Comparison of ENCODE assay signal across 15 cellular contexts in the genomic region with DNA sequence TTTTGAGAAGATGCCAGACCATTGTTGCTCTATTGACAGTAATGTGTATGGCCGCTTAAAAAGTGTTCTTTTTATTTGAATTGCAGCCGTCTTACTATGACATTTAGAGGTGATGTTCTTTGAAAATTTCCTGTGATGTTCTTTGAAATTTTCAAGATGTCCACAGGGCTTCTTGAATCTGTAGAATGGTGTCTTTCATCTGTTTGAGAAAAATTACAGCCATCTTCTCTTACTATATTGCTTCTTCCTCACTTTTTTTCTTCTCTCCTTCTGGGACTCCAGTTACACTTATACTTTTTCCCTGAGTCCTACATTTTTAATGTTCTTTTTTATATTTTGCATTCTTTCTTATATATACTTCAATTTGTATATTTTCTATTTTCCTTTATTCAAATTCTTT.
"Had no signal": no experiment of that assay in that cellular context is flagged by ENCODE, and none has a peak within 500 bp of the region (broad histone marks: within the 10 kb centered on the region; RNA-seq: fewer than 3 reads in every experiment).

No MANE protein-coding gene starts in this region.

- H3K4me1 Mint-ChIP-seq: neural progenitor cell had no signal

- H2AFZ ChIP-seq: neural progenitor cell had no signal

- H3K9me3 ChIP-seq: body of pancreas, colonic mucosa, esophagus squamous epithelium, pancreas, thyroid gland had no signal

- H3K27ac ChIP-seq: colonic mucosa, neural progenitor cell, pancreas, thyroid gland, uterus had no signal

- H3K4me2 ChIP-seq: neural progenitor cell, SK-N-SH had no signal

- H3K9ac ChIP-seq: neural progenitor cell, SK-N-SH had no signal

- DNase-seq: activated CD4-positive, alpha-beta T cell treated with anti-CD3 and anti-CD28 coated beads for 4 hours; activated CD8-positive, alpha-beta memory T cell treated with anti-CD3 and anti-CD28 coated beads for 24 hours; activated naive CD4-positive, alpha-beta T cell treated with anti-CD3 and anti-CD28 coated beads, Interleukin-2, amount 10 ng/mL, durations not matched to agents 7 days and 5 days; amygdala; body of pancreas; caudate nucleus; colonic mucosa; esophagus squamous epithelium; pancreas; SK-N-SH; stimulated activated CD4-positive, alpha-beta T cell treated with anti-CD3 and anti-CD28 coated beads, Interleukin-1b, Interleukin-23, amount 100 ng/mL, for 48 hours; T-cell; thyroid gland; uterus had no signal

- H3K27me3 ChIP-seq: body of pancreas, colonic mucosa, esophagus squamous epithelium, neural progenitor cell, pancreas, thyroid gland, uterus had no signal

- H3K27me3 Mint-ChIP-seq: activated naive CD4-positive, alpha-beta T cell treated with anti-CD3 and anti-CD28 coated beads, Interleukin-2, amount 10 ng/mL, durations not matched to agents 7 days and 5 days; T-cell had no signal

- ATAC-seq: body of pancreas had no signal

- H3K4me3 Mint-ChIP-seq: activated naive CD4-positive, alpha-beta T cell treated with anti-CD3 and anti-CD28 coated beads, Interleukin-2, amount 10 ng/mL, durations not matched to agents 7 days and 5 days; neural progenitor cell had no signal

- H3K36me3 ChIP-seq: colonic mucosa, uterus had no signal

- H3K27ac Mint-ChIP-seq: activated naive CD4-positive, alpha-beta T cell treated with anti-CD3 and anti-CD28 coated beads, Interleukin-2, amount 10 ng/mL, durations not matched to agents 7 days and 5 days; neural progenitor cell had no signal

- H3K4me3 ChIP-seq: body of pancreas, colonic mucosa, esophagus squamous epithelium, neural progenitor cell, pancreas, thyroid gland, uterus had no signal

- H3K4me1 ChIP-seq: colonic mucosa, neural progenitor cell, uterus had no signal

- H3K9me3 Mint-ChIP-seq: activated naive CD4-positive, alpha-beta T cell treated with anti-CD3 and anti-CD28 coated beads, Interleukin-2, amount 10 ng/mL, durations not matched to agents 7 days and 5 days had no signal

- FAIRE-seq: pancreas had no signal
